Comparison of ENCODE assay signal across 1 cellular context in the genomic region with DNA sequence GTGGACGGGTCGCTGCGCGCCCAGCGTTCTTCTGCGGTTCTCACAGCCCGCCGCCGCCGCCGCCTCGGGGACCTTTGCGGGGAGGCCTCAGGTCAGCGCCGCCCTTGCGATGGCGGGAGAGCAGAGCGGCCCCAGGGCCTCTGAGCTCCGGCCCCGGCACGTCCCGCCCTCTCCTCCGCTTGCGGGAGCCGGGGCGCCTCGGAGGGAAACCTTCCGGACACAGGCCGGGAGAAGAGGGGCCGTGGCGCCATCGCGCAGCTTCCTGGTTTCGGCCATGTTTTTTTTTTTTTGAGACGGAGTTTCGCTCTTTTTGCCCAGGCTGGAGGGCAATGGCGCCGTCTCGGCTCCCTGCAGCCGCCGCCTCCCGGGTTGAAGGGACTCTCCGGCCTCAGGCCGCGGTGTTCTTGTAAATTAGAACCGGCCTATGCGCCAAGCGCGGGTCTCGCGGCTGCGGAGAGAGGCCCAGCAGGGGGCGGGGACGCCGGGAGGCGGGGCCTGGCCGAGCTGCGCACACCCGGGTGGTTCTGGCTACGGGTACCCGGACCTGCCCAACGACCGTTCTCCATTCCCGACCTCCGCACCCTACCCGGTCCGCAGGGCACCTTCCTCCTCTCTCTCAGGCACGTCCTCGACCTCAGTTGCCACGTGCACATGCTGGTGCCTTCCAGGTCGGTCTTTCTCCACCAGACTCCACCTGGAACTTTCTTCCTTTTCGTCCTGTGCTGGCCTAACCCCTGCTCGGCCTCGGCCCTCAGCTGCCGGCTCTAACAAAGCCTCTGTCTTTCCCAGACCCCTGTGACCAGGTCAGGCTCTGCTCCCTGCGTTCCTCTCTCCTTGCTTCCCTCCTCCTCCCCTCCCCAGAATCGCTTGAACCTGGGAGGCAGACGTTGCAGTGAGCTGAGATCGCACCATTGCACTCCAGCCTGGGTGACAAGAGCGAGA.
TF ChIP-seq lines count a peak whose summit lies in the region.

No MANE protein-coding gene starts in this region.

TF ChIP-seq in K562, 482 proteins besides CTCF, POLR2A, EP300 and RAD21 (continued from another document and continues in another):
- TF ChIP-seq, protein P1, sequence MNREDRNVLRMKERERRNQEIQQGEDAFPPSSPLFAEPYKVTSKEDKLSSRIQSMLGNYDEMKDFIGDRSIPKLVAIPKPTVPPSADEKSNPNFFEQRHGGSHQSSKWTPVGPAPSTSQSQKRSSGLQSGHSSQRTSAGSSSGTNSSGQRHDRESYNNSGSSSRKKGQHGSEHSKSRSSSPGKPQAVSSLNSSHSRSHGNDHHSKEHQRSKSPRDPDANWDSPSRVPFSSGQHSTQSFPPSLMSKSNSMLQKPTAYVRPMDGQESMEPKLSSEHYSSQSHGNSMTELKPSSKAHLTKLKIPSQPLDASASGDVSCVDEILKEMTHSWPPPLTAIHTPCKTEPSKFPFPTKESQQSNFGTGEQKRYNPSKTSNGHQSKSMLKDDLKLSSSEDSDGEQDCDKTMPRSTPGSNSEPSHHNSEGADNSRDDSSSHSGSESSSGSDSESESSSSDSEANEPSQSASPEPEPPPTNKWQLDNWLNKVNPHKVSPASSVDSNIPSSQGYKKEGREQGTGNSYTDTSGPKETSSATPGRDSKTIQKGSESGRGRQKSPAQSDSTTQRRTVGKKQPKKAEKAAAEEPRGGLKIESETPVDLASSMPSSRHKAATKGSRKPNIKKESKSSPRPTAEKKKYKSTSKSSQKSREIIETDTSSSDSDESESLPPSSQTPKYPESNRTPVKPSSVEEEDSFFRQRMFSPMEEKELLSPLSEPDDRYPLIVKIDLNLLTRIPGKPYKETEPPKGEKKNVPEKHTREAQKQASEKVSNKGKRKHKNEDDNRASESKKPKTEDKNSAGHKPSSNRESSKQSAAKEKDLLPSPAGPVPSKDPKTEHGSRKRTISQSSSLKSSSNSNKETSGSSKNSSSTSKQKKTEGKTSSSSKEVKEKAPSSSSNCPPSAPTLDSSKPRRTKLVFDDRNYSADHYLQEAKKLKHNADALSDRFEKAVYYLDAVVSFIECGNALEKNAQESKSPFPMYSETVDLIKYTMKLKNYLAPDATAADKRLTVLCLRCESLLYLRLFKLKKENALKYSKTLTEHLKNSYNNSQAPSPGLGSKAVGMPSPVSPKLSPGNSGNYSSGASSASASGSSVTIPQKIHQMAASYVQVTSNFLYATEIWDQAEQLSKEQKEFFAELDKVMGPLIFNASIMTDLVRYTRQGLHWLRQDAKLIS (CRISPR knock-in tag; IDR thresholded peaks at IDR 0.05), result peak; percentile 86
- TF ChIP-seq SRSF9 (IDR thresholded peaks at IDR 0.05; ENCODE audit: borderline replicate concordance, low read depth, low read length) (no peak), EP400 (IDR thresholded peaks at IDR 0.05) (peak; percentile 77), ZBTB8A (IDR thresholded peaks at IDR 0.05; ENCODE audit: partially characterized antibody) (no peak), ZNF57 (CRISPR knock-in tag; IDR thresholded peaks at IDR 0.05) (no peak), OTX1 (CRISPR knock-in tag; IDR thresholded peaks at IDR 0.05) (no peak), CBX3 (IDR thresholded peaks at IDR 0.05; ENCODE audit: borderline replicate concordance in 1 of 2, low read length in 2 of 2) (no peak), TAL1 (IDR thresholded peaks at IDR 0.05) (no peak), FOXA3 (CRISPR knock-in tag; conservative IDR thresholded peaks at IDR 0.05 in 1 of 2, IDR thresholded peaks at IDR 0.05 in 1 of 2) (0 out of 4 replicates have a peak, but pooled peaks of 1 of the 2 experiments have one; percentile 11), ZNF274 (IDR thresholded peaks at IDR 0.05; ENCODE audit: borderline replicate concordance, low read depth, low read length) (no peak; the same call in 1 of the 2 replicates), ZNF41 (CRISPR knock-in tag; conservative IDR thresholded peaks at IDR 0.05) (no peak), ZFP1 (CRISPR knock-in tag; IDR thresholded peaks at IDR 0.05) (no peak), ZNF717 (CRISPR knock-in tag; IDR thresholded peaks at IDR 0.05) (no peak)
- TF ChIP-seq, protein P2, sequence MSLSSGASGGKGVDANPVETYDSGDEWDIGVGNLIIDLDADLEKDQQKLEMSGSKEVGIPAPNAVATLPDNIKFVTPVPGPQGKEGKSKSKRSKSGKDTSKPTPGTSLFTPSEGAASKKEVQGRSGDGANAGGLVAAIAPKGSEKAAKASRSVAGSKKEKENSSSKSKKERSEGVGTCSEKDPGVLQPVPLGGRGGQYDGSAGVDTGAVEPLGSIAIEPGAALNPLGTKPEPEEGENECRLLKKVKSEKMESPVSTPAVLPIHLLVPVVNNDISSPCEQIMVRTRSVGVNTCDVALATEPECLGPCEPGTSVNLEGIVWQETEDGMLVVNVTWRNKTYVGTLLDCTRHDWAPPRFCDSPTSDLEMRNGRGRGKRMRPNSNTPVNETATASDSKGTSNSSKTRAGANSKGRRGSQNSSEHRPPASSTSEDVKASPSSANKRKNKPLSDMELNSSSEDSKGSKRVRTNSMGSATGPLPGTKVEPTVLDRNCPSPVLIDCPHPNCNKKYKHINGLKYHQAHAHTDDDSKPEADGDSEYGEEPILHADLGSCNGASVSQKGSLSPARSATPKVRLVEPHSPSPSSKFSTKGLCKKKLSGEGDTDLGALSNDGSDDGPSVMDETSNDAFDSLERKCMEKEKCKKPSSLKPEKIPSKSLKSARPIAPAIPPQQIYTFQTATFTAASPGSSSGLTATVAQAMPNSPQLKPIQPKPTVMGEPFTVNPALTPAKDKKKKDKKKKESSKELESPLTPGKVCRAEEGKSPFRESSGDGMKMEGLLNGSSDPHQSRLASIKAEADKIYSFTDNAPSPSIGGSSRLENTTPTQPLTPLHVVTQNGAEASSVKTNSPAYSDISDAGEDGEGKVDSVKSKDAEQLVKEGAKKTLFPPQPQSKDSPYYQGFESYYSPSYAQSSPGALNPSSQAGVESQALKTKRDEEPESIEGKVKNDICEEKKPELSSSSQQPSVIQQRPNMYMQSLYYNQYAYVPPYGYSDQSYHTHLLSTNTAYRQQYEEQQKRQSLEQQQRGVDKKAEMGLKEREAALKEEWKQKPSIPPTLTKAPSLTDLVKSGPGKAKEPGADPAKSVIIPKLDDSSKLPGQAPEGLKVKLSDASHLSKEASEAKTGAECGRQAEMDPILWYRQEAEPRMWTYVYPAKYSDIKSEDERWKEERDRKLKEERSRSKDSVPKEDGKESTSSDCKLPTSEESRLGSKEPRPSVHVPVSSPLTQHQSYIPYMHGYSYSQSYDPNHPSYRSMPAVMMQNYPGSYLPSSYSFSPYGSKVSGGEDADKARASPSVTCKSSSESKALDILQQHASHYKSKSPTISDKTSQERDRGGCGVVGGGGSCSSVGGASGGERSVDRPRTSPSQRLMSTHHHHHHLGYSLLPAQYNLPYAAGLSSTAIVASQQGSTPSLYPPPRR (CRISPR knock-in tag; IDR thresholded peaks at IDR 0.05; ENCODE audit: borderline replicate concordance), result no peak
- TF ChIP-seq, protein P3, sequence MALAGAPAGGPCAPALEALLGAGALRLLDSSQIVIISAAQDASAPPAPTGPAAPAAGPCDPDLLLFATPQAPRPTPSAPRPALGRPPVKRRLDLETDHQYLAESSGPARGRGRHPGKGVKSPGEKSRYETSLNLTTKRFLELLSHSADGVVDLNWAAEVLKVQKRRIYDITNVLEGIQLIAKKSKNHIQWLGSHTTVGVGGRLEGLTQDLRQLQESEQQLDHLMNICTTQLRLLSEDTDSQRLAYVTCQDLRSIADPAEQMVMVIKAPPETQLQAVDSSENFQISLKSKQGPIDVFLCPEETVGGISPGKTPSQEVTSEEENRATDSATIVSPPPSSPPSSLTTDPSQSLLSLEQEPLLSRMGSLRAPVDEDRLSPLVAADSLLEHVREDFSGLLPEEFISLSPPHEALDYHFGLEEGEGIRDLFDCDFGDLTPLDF (CRISPR knock-in tag; IDR thresholded peaks at IDR 0.05), result no peak
- TF ChIP-seq, protein P4, sequence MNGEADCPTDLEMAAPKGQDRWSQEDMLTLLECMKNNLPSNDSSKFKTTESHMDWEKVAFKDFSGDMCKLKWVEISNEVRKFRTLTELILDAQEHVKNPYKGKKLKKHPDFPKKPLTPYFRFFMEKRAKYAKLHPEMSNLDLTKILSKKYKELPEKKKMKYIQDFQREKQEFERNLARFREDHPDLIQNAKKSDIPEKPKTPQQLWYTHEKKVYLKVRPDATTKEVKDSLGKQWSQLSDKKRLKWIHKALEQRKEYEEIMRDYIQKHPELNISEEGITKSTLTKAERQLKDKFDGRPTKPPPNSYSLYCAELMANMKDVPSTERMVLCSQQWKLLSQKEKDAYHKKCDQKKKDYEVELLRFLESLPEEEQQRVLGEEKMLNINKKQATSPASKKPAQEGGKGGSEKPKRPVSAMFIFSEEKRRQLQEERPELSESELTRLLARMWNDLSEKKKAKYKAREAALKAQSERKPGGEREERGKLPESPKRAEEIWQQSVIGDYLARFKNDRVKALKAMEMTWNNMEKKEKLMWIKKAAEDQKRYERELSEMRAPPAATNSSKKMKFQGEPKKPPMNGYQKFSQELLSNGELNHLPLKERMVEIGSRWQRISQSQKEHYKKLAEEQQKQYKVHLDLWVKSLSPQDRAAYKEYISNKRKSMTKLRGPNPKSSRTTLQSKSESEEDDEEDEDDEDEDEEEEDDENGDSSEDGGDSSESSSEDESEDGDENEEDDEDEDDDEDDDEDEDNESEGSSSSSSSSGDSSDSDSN (IDR thresholded peaks at IDR 0.05; ENCODE audit: borderline replicate concordance in 1 of 2, low read depth in 2 of 2, low read length in 2 of 2), result peak in 1 of 2 experiments; percentile 84; a peak in 2 of 4 replicates
- TF ChIP-seq, protein P5, sequence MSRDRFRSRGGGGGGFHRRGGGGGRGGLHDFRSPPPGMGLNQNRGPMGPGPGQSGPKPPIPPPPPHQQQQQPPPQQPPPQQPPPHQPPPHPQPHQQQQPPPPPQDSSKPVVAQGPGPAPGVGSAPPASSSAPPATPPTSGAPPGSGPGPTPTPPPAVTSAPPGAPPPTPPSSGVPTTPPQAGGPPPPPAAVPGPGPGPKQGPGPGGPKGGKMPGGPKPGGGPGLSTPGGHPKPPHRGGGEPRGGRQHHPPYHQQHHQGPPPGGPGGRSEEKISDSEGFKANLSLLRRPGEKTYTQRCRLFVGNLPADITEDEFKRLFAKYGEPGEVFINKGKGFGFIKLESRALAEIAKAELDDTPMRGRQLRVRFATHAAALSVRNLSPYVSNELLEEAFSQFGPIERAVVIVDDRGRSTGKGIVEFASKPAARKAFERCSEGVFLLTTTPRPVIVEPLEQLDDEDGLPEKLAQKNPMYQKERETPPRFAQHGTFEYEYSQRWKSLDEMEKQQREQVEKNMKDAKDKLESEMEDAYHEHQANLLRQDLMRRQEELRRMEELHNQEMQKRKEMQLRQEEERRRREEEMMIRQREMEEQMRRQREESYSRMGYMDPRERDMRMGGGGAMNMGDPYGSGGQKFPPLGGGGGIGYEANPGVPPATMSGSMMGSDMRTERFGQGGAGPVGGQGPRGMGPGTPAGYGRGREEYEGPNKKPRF (IDR thresholded peaks at IDR 0.05; ENCODE audit: low read depth, low read length), result no peak
- TF ChIP-seq, protein P6, sequence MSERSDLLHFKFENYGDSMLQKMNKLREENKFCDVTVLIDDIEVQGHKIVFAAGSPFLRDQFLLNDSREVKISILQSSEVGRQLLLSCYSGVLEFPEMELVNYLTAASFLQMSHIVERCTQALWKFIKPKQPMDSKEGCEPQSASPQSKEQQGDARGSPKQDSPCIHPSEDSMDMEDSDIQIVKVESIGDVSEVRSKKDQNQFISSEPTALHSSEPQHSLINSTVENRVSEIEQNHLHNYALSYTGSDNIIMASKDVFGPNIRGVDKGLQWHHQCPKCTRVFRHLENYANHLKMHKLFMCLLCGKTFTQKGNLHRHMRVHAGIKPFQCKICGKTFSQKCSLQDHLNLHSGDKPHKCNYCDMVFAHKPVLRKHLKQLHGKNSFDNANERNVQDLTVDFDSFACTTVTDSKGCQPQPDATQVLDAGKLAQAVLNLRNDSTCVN (CRISPR knock-in tag; IDR thresholded peaks at IDR 0.05), result no peak
- TF ChIP-seq, protein P7, sequence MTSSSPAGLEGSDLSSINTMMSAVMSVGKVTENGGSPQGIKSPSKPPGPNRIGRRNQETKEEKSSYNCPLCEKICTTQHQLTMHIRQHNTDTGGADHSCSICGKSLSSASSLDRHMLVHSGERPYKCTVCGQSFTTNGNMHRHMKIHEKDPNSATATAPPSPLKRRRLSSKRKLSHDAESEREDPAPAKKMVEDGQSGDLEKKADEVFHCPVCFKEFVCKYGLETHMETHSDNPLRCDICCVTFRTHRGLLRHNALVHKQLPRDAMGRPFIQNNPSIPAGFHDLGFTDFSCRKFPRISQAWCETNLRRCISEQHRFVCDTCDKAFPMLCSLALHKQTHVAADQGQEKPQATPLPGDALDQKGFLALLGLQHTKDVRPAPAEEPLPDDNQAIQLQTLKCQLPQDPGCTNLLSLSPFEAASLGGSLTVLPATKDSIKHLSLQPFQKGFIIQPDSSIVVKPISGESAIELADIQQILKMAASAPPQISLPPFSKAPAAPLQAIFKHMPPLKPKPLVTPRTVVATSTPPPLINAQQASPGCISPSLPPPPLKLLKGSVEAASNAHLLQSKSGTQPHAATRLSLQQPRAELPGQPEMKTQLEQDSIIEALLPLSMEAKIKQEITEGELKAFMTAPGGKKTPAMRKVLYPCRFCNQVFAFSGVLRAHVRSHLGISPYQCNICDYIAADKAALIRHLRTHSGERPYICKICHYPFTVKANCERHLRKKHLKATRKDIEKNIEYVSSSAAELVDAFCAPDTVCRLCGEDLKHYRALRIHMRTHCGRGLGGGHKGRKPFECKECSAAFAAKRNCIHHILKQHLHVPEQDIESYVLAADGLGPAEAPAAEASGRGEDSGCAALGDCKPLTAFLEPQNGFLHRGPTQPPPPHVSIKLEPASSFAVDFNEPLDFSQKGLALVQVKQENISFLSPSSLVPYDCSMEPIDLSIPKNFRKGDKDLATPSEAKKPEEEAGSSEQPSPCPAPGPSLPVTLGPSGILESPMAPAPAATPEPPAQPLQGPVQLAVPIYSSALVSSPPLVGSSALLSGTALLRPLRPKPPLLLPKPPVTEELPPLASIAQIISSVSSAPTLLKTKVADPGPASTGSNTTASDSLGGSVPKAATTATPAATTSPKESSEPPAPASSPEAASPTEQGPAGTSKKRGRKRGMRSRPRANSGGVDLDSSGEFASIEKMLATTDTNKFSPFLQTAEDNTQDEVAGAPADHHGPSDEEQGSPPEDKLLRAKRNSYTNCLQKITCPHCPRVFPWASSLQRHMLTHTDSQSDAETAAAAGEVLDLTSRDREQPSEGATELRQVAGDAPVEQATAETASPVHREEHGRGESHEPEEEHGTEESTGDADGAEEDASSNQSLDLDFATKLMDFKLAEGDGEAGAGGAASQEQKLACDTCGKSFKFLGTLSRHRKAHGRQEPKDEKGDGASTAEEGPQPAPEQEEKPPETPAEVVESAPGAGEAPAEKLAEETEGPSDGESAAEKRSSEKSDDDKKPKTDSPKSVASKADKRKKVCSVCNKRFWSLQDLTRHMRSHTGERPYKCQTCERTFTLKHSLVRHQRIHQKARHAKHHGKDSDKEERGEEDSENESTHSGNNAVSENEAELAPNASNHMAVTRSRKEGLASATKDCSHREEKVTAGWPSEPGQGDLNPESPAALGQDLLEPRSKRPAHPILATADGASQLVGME (CRISPR knock-in tag; IDR thresholded peaks at IDR 0.05), result no peak
- TF ChIP-seq, protein P8, sequence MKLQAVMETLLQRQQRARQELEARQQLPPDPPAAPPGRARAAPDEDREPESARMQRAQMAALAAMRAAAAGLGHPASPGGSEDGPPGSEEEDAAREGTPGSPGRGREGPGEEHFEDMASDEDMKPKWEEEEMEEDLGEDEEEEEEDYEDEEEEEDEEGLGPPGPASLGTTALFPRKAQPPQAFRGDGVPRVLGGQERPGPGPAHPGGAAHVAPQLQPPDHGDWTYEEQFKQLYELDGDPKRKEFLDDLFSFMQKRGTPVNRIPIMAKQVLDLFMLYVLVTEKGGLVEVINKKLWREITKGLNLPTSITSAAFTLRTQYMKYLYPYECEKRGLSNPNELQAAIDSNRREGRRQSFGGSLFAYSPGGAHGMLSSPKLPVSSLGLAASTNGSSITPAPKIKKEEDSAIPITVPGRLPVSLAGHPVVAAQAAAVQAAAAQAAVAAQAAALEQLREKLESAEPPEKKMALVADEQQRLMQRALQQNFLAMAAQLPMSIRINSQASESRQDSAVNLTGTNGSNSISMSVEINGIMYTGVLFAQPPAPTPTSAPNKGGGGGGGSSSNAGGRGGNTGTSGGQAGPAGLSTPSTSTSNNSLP (IDR thresholded peaks at IDR 0.05; ENCODE audit: borderline replicate concordance, low read depth, low read length), result no peak
